In genomic region chr12:75981773-75982564, GRCh38 we compare ENCODE assay signal across 8 cellular contexts. TPM values are rescaled to one million over a fixed set of nuclear protein-coding genes. Genes with fewer than 3 reads are reported as not detected.
DNase-seq lines count a peak whose midpoint lies in the region; ATAC-seq and TF ChIP-seq lines count a peak whose summit lies in the region.

No MANE protein-coding gene starts in this region.

- H3K4me3 ChIP-seq in right atrium auricular region = no peak overlapping the region

- peak overlapping the region; percentile 45 to 47 for H3K27ac ChIP-seq in right atrium auricular region

- no peaks in the 10 kb centered on the region for H3K9me3 ChIP-seq in right atrium auricular region

- no peaks in the 10 kb centered on the region for H3K36me3 ChIP-seq in right atrium auricular region

- no peak for TF ChIP-seq CTCF in right atrium auricular region (IDR thresholded peaks at IDR 0.05)

- no peaks in the 10 kb centered on the region for H3K27me3 ChIP-seq in right atrium auricular region

- DNase-seq in NAMALWA (ENCODE audit: low spot score) (peak; percentile 37), right atrium auricular region (ENCODE audit: low spot score) (no peak), NCI-H510A treated with DMSO at 0.1 percent for 48 hours (lab: John Stamatoyannopoulos, UW) (no peak), NCI-H1436 (lab: John Stamatoyannopoulos, UW) (no peak), NCI-H524 (lab: John Stamatoyannopoulos, UW) (no peak), NCI-H2171 treated with DMSO at 0.1 percent for 48 hours (lab: John Stamatoyannopoulos, UW) (no peak)

- peaks cover 0 to 40% of the 10 kb centered on the region in 2 donors for H3K4me1 ChIP-seq in right atrium auricular region

- ATAC-seq in GM18520 (IDR thresholded peaks at IDR 0.05; ENCODE audit: unreplicated experiment) (peak; percentile 23), GM21737 (IDR thresholded peaks at IDR 0.05; ENCODE audit: unreplicated experiment) (peak; percentile 44)

RNA-seq across cellular contexts. Expression of gene PHLDA1, which starts 49.6 kb away (rescaled TPM):
- total RNA-seq in right atrium auricular region = 10 to 100 TPM in 1 of 2 donors, 1 to 10 TPM in 1; 6.7 to 22.2 TPM
